ENCODE assay signal across 8 cellular contexts in the genomic region with DNA sequence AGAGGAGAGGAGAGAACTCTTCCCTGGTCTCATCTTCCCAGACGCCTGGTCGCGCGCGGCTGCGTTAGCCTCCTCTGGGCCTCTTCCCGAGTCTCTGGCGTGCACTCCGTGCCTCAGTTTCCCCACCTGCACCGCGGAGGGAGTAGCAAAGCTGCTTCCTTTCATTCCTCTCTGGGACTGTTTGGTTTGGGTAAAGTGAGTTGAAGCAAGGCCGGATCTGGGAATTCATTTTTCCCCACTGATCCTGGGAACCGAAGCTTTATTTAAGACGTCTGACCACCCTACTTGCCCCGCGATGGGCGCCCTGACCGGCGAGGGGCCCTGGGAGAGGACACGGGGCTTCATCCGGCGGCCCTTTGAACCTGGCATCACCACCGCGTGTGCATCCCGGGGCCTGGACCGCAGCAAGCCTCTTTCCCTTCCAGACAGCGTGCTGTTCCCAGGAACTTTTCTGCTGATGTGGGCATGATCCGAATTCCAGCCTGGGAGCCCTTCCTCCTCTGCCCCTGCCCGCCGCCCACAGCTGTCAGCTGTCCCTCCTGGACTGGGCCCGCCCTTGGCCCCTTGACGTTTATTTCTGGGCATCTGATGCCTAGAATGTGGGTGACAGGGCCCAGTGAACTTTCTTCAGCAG. TPM values are rescaled to one million over a fixed set of nuclear protein-coding genes. Genes with fewer than 3 reads are reported as not detected.
A peak's percentile ranks its signal among the peaks of the same experiment; 100 is the strongest.
DNase-seq lines count a peak whose midpoint lies in the region; ATAC-seq, FAIRE-seq and TF ChIP-seq lines count a peak whose summit lies in the region.

No MANE protein-coding gene starts in this region.

- H3K4me1 ChIP-seq in mammary epithelial cell (ENCODE audit: insufficient read depth, low read length) (peaks cover 18% of the 10 kb centered on the region), right lobe of liver (peaks cover 0 to 6% (median 0%) of the 10 kb centered on the region in 4 donors), thyroid gland (peaks cover 3 to 9% of the 10 kb centered on the region in 2 donors)

- no peaks in the 10 kb centered on the region for H3K27me3 ChIP-seq in mammary epithelial cell (ENCODE audit: insufficient read depth, low read length)
- no peaks in the 10 kb centered on the region for H3K27me3 ChIP-seq in right lobe of liver
- H3K27me3 ChIP-seq in thyroid gland = no peaks in the 10 kb centered on the region

- peak overlapping the region; percentile 77 for H3K4me3 ChIP-seq in HFF-Myc (replicated peaks; ENCODE audit: low read depth, low read length)
- H3K4me3 ChIP-seq in mammary epithelial cell (replicated peaks in 1 of 3; ENCODE audit: insufficient read depth in 1 of 3, low read depth in 2 of 3, low read length in 3 of 3) = peak overlapping the region; percentile 77 to 93 (median 81)
- H3K4me3 ChIP-seq in right lobe of liver = peak overlapping the region; percentile 48 to 63 (median 55)
- H3K4me3 ChIP-seq in thyroid gland (replicated peaks in 1 of 3) = peak overlapping the region; percentile 34 to 51 (median 37)

- peak in 3 of 4 donors; percentile 7 to 23 (median 7) for ATAC-seq in right lobe of liver

- H3K79me2 ChIP-seq in mammary epithelial cell (ENCODE audit: insufficient read depth, low read length) = peaks cover 54% of the 10 kb centered on the region

- H3K27ac ChIP-seq in 22Rv1 (peak overlapping the region; percentile 34; the same call in 1 of the 2 replicates), mammary epithelial cell (ENCODE audit: insufficient read depth, low read depth, low read length) (peak overlapping the region; percentile 52), right lobe of liver (no peak overlapping the region), thyroid gland (no peak overlapping the region)

- H3K4me2 ChIP-seq in mammary epithelial cell (ENCODE audit: insufficient read depth, low read depth, low read length) = peak overlapping the region; percentile 99

- BruUV-seq in mammary epithelial cell (replicated peaks; lab: Mats Ljungman, UMichigan) = TSS peak; percentile 7

- TF ChIP-seq POLR2A in right lobe of liver (IDR thresholded peaks at IDR 0.05) (no peak), thyroid gland (IDR thresholded peaks at IDR 0.05) (no peak), H54 (IDR thresholded peaks at IDR 0.05; ENCODE audit: low read depth, low read length) (no peak)

- in situ Hi-C loops in mammary epithelial cell (cut with MboI; ENCODE audit: low sequenced_read_pairs in 2 of 2) = no loop called here

- no peak for TF ChIP-seq CTCF in 22Rv1 (IDR thresholded peaks at IDR 0.05)
- no peak for TF ChIP-seq CTCF in HFF-Myc (IDR thresholded peaks at IDR 0.05; ENCODE audit: low read depth, low read length, missing control alignments)
- no peak for TF ChIP-seq CTCF in mammary epithelial cell (conservative IDR thresholded peaks at IDR 0.05 in 1 of 2, IDR thresholded peaks at IDR 0.05 in 1 of 2; ENCODE audit: extremely low read depth in 1 of 2, insufficient read depth in 1 of 2, low read depth in 1 of 2, low read length in 2 of 2)
- no peak for TF ChIP-seq CTCF in right lobe of liver (IDR thresholded peaks at IDR 0.05)
- no peak for TF ChIP-seq CTCF in thyroid gland (IDR thresholded peaks at IDR 0.05)

- H3K36me3 ChIP-seq in mammary epithelial cell (ENCODE audit: insufficient read depth, low read length) (no peaks in the 10 kb centered on the region), right lobe of liver (no peaks in the 10 kb centered on the region), thyroid gland (no peaks in the 10 kb centered on the region)

- no peaks in the 10 kb centered on the region for H3K9me3 ChIP-seq in mammary epithelial cell (replicated peaks; ENCODE audit: insufficient read depth, low read length)
- no peaks in the 10 kb centered on the region for H3K9me3 ChIP-seq in right lobe of liver
- H3K9me3 ChIP-seq in thyroid gland = no peaks in the 10 kb centered on the region

- no peak for FAIRE-seq in H54 (lab: Jason Lieb, UNC)

- no peaks in the 10 kb centered on the region for H4K20me1 ChIP-seq in mammary epithelial cell (ENCODE audit: insufficient read depth, low read length)

- CTCF ChIA-PET in mammary epithelial cell (lab: Charles Lee; ENCODE audit: low non-redundant PET) = interaction anchor here (0.6 to 0.7 kb wide), 2 partner anchors 122 to 143 kb away, joined by 3 read pairs; no protein-coding TSS in a partner anchor

- WGBS in mammary epithelial cell (ENCODE audit: low coverage, missing lambda C conversion rate) = 2% methylated on average over 19 of the region's 32 CpGs
- WGBS in right lobe of liver (ENCODE audit: insufficient coverage, low coverage, low lambda C conversion rate, missing lambda C conversion rate) = 34% methylated on average over 20 of the region's 32 CpGs
- 23% methylated on average over 32 of the region's 32 CpGs for WGBS in thyroid gland, 2 donors

- DNase-seq in HFF-Myc (ENCODE audit: extremely low read depth, low read depth) (no peak), mammary epithelial cell (peak; percentile 2), right lobe of liver (peak in 1 of 3 donors; percentile 21), thyroid gland (no peak), H54 (ENCODE audit: insufficient read length, low spot score) (no peak), NCI-H2107 (lab: John Stamatoyannopoulos, UW) (no peak)
- no peak for DNase-seq in stimulated activated naive CD4-positive, alpha-beta T cell (lab: John Stamatoyannopoulos, UW)

- peak overlapping the region; percentile 96 for H2AFZ ChIP-seq in mammary epithelial cell (ENCODE audit: low read depth, low read length)

- dilution Hi-C loops in mammary epithelial cell (cut with HindIII; ENCODE audit: low sequenced_read_pairs) = loop anchor here (5.0 kb wide), 1 partner anchor 73 kb away; no protein-coding TSS in a partner anchor

- intact Hi-C loops in mammary epithelial cell (cut with micrococcal nuclease) = loop anchor here (1.0 to 10.0 kb wide), 4 partner anchors 74 to 328 kb away; no protein-coding TSS in a partner anchor
- intact Hi-C loops in right lobe of liver (cut with DNase I) = no loop called here
- intact Hi-C loops in thyroid gland (cut with DNase I) = no loop called here

- peak overlapping the region; percentile 86 for H3K9ac ChIP-seq in mammary epithelial cell (ENCODE audit: insufficient read depth, low read length)

RNA-seq across cellular contexts. Expression of a gene that starts 0.8 kb away (rescaled TPM):
- total RNA-seq in mammary epithelial cell = 10 to 100 TPM; 15.3 to 18.4 TPM
- 11.5 TPM for polyA plus RNA-seq in mammary epithelial cell
- 33.4 TPM for polyA minus RNA-seq in mammary epithelial cell
- total RNA-seq in right lobe of liver = 1 to 10 TPM in 5 of 6 experiments, under 1 TPM in 1; 0.62 to 3.3 (median 2.7) TPM
- total RNA-seq in thyroid gland = 1 to 10 TPM; 3.6 to 9.3 (median 6.2) TPM

Comparison
In these comparisons a context has a peak if more than half of its experiments do, and no peak if none do; other contexts are left out.
1. H3K27ac ChIP-seq: peak in 22Rv1 (single experiment) and mammary epithelial cell (single experiment); none in right lobe of liver (0 of 3) and thyroid gland (0 of 3).
2. Peak in every context shown above with its lines, with median percentiles within 50 percentile points of each other: H3K4me3 ChIP-seq.